In the genomic region with DNA sequence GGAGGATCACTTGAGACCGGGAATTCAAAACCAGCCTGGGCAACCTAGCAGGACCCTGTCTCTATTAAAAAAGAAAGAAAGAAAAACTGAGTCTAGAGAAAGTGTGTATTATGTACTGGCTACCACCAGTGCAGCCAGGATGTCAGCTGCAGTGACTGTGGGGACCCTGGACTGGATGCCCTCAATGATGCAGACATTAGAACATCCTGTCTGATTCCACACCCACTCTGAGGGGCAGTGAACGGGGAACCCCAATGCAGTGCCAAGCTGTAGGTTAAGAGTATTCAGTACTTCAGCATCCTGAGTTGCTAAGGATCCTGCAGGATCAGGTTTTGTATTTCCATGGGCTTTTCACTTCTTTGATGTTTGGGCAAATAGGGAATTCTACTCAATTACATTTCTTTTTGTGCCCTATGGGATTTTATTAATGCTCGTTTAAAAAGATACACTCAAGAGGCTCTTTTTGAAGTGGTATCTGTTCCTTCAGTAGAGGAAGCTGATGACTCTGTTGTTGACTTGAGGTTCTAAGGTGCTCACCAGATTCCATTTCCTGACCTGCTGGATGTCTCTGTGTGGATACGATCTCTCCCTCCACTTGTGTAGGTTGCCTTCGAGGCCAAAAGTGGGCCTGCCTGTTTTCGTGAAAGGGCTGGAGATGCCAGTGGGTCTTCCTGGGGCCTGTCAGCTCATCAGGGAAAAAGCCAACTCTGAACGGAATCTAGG, we compare ENCODE assay signal across 18 cellular contexts.
DNase-seq lines count a peak whose midpoint lies in the region; ATAC-seq, FAIRE-seq and TF ChIP-seq lines count a peak whose summit lies in the region.
"Had no signal": no experiment of that assay in that cellular context is flagged by ENCODE, and none has a peak within 500 bp of the region (broad histone marks: within the 10 kb centered on the region; RNA-seq: fewer than 3 reads in every experiment).

No MANE protein-coding gene starts in this region.

- H3K9me3 Mint-ChIP-seq in activated naive CD4-positive, alpha-beta T cell treated with anti-CD3 and anti-CD28 coated beads, Interleukin-2, amount 50 U/mL, for 24 hours, result no peaks in the 10 kb centered on the region
- no peaks in the 10 kb centered on the region for H3K9me3 Mint-ChIP-seq in activated naive CD4-positive, alpha-beta T cell treated with anti-CD3 and anti-CD28 coated beads, Interleukin-2, amount 50 U/mL, for 72 hours
- H3K9me3 Mint-ChIP-seq in activated CD8-positive, alpha-beta T cell treated with anti-CD3 and anti-CD28 coated beads for 36 hours, result no peaks in the 10 kb centered on the region
- H3K9me3 Mint-ChIP-seq: CD8-positive, alpha-beta memory T cell had no signal

- FAIRE-seq in GM12892 (lab: Jason Lieb, UNC), result no peak

- H3K27ac ChIP-seq in dorsolateral prefrontal cortex, result peak overlapping the region in 36 of 59 donors; percentile 2 to 91 (median 78)
- H3K27ac ChIP-seq in substantia nigra (ENCODE audit: low read depth, low read length, poor library complexity, severe bottlenecking), result peak overlapping the region; percentile 55
- H3K27ac ChIP-seq: BLaER1 treated with 17β-estradiol and CSF1 and Interleukin-3, amounts not matched to agents 10 nM and 100 nM; GM23248; HL-60; KMS-11; SJCRH30 had no signal

- H3K4me3 Mint-ChIP-seq in activated naive CD4-positive, alpha-beta T cell treated with anti-CD3 and anti-CD28 coated beads, Interleukin-2, amount 50 U/mL, for 24 hours, result no peak overlapping the region
- H3K4me3 Mint-ChIP-seq in activated CD8-positive, alpha-beta T cell treated with anti-CD3 and anti-CD28 coated beads for 36 hours, result no peak overlapping the region
- H3K4me3 Mint-ChIP-seq: CD8-positive, alpha-beta memory T cell had no signal

- no peak for TF ChIP-seq CTCF in activated CD8-positive, alpha-beta T cell treated with anti-CD3 and anti-CD28 coated beads for 36 hours (IDR thresholded peaks at IDR 0.05)
- no peak for TF ChIP-seq CTCF in dorsolateral prefrontal cortex (IDR thresholded peaks at IDR 0.05 in 54 of 56, conservative IDR thresholded peaks at IDR 0.05 in 2 of 56; ENCODE audit: low read depth in 1 of 56, partially characterized antibody in 56 of 56)

- DNase-seq in activated naive CD4-positive, alpha-beta T cell treated with anti-CD3 and anti-CD28 coated beads, Interleukin-2, amount 50 U/mL, for 72 hours (ENCODE audit: low spot score in 2 of 2), result no peak
- peak; percentile 9 for DNase-seq in activated CD8-positive, alpha-beta T cell treated with anti-CD3 and anti-CD28 coated beads for 36 hours
- DNase-seq in dorsolateral prefrontal cortex, result no peak
- DNase-seq in substantia nigra (lab: John Stamatoyannopoulos, UW), result no peak
- DNase-seq in GM12892 (ENCODE audit: insufficient read length), result no peak
- DNase-seq: CD8-positive, alpha-beta memory T cell; MV-4-11; NCI-H1417 treated with DMSO at 0.1 percent for 48 hours; NCI-H1930; SJCRH30 had no signal

- peaks cover 0 to 52% (median 6%) of the 10 kb centered on the region in 45 donors for H3K27me3 ChIP-seq in dorsolateral prefrontal cortex
- H3K27me3 ChIP-seq: BLaER1 treated with 17β-estradiol and CSF1 and Interleukin-3, amounts not matched to agents 10 nM and 100 nM; SJCRH30 had no signal

- intact Hi-C loops in activated CD8-positive, alpha-beta T cell treated with anti-CD3 and anti-CD28 coated beads for 36 hours (cut with micrococcal nuclease), result no loop called here
- intact Hi-C loops in dorsolateral prefrontal cortex (cut with DNase I), result no loop called here

- POLR2A ChIA-PET in activated CD8-positive, alpha-beta T cell treated with anti-CD3 and anti-CD28 coated beads for 36 hours (lab: Charles Lee), result no interaction called here

- CTCF ChIA-PET in activated CD8-positive, alpha-beta T cell treated with anti-CD3 and anti-CD28 coated beads for 36 hours (lab: Charles Lee), result interaction anchor here (1.9 kb wide), 1 partner anchor 48 kb away, joined by 5 read pairs; no protein-coding TSS in a partner anchor

- H3K4me3 ChIP-seq in dorsolateral prefrontal cortex, result no peak overlapping the region
- H3K4me3 ChIP-seq: BLaER1 treated with 17β-estradiol and CSF1 and Interleukin-3, amounts not matched to agents 10 nM and 100 nM; GM23248; HAP-1; SJCRH30 had no signal

- ATAC-seq in activated naive CD4-positive, alpha-beta T cell treated with anti-CD3 and anti-CD28 coated beads, Interleukin-2, amount 50 U/mL, for 72 hours, result no peak
- peak; percentile 58 for ATAC-seq in activated CD8-positive, alpha-beta T cell treated with anti-CD3 and anti-CD28 coated beads for 36 hours
- no peak for ATAC-seq in SK-N-SH treated with all-trans-retinoic acid at 6 μM for 48 hours
- ATAC-seq: Panc1 had no signal

- H3K4me1 Mint-ChIP-seq in activated naive CD4-positive, alpha-beta T cell treated with anti-CD3 and anti-CD28 coated beads, Interleukin-2, amount 50 U/mL, for 24 hours, result peaks cover 20% of the 10 kb centered on the region
- H3K4me1 Mint-ChIP-seq in activated CD8-positive, alpha-beta T cell treated with anti-CD3 and anti-CD28 coated beads for 36 hours (ENCODE audit: low read depth), result peaks cover 12% of the 10 kb centered on the region

- H3K27me3 Mint-ChIP-seq in activated naive CD4-positive, alpha-beta T cell treated with anti-CD3 and anti-CD28 coated beads, Interleukin-2, amount 50 U/mL, for 24 hours, result no peaks in the 10 kb centered on the region
- no peaks in the 10 kb centered on the region for H3K27me3 Mint-ChIP-seq in activated CD8-positive, alpha-beta T cell treated with anti-CD3 and anti-CD28 coated beads for 36 hours

- peak overlapping the region; percentile 55 for H3K27ac Mint-ChIP-seq in activated naive CD4-positive, alpha-beta T cell treated with anti-CD3 and anti-CD28 coated beads, Interleukin-2, amount 50 U/mL, for 24 hours
- no peak overlapping the region for H3K27ac Mint-ChIP-seq in activated naive CD4-positive, alpha-beta T cell treated with anti-CD3 and anti-CD28 coated beads, Interleukin-2, amount 50 U/mL, for 72 hours
- no peak overlapping the region for H3K27ac Mint-ChIP-seq in activated CD8-positive, alpha-beta T cell treated with anti-CD3 and anti-CD28 coated beads for 36 hours
- H3K27ac Mint-ChIP-seq: CD8-positive, alpha-beta memory T cell had no signal

- TF ChIP-seq POLR2A in GM12892 (IDR thresholded peaks at IDR 0.05; ENCODE audit: low read depth, low read length), result no peak

- peaks cover 6% of the 10 kb centered on the region for H3K36me3 Mint-ChIP-seq in activated naive CD4-positive, alpha-beta T cell treated with anti-CD3 and anti-CD28 coated beads, Interleukin-2, amount 50 U/mL, for 24 hours
- no peaks in the 10 kb centered on the region for H3K36me3 Mint-ChIP-seq in activated naive CD4-positive, alpha-beta T cell treated with anti-CD3 and anti-CD28 coated beads, Interleukin-2, amount 50 U/mL, for 72 hours
- peaks cover 5% of the 10 kb centered on the region for H3K36me3 Mint-ChIP-seq in activated CD8-positive, alpha-beta T cell treated with anti-CD3 and anti-CD28 coated beads for 36 hours (ENCODE audit: low read depth)

TF ChIP-seq in SK-N-SH treated with all-trans-retinoic acid at 6 μM for 48 hours, 23 proteins besides CTCF, POLR2A, EP300 and RAD21:
- TF ChIP-seq CSDC2 (CRISPR knock-in tag; IDR thresholded peaks at IDR 0.05), result no peak
- TF ChIP-seq ISL1 (CRISPR knock-in tag; IDR thresholded peaks at IDR 0.05), result no peak
TF ChIP-seq in SK-N-SH treated with all-trans-retinoic acid at 6 μM for 48 hours: peak in this region for 0.
